2 cellular contexts compared by ENCODE assay signal in the genomic region with DNA sequence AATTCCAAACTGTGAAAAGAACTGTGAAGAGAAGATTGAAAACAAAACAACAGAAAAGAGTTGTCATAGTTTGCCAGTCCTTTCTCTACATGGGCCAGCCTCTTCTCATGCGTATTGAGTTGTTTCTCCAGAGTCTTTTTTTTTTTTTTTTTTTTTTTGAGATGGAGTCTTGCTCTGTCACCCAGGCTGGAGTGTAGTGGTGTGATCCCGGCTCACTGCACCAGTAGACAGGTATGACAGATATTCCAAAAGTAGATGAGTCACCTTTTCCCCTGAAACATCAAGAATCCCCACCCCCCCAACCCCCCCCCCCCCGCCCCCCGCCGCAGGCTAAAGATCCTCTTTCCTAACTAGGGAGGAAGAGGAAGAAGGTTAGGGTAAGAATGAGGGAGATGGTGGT.
TF ChIP-seq lines count a peak whose summit lies in the region.

No MANE protein-coding gene starts in this region.

TF ChIP-seq in K562, 482 proteins besides CTCF, POLR2A, EP300 and RAD21 (continues in another document):
- TF ChIP-seq, protein P1, sequence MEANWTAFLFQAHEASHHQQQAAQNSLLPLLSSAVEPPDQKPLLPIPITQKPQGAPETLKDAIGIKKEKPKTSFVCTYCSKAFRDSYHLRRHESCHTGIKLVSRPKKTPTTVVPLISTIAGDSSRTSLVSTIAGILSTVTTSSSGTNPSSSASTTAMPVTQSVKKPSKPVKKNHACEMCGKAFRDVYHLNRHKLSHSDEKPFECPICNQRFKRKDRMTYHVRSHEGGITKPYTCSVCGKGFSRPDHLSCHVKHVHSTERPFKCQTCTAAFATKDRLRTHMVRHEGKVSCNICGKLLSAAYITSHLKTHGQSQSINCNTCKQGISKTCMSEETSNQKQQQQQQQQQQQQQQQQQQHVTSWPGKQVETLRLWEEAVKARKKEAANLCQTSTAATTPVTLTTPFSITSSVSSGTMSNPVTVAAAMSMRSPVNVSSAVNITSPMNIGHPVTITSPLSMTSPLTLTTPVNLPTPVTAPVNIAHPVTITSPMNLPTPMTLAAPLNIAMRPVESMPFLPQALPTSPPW (CRISPR knock-in tag; IDR thresholded peaks at IDR 0.05), result peak; percentile 68
- TF ChIP-seq ELF4 (CRISPR knock-in tag; IDR thresholded peaks at IDR 0.05), result no peak
- TF ChIP-seq, protein P2, sequence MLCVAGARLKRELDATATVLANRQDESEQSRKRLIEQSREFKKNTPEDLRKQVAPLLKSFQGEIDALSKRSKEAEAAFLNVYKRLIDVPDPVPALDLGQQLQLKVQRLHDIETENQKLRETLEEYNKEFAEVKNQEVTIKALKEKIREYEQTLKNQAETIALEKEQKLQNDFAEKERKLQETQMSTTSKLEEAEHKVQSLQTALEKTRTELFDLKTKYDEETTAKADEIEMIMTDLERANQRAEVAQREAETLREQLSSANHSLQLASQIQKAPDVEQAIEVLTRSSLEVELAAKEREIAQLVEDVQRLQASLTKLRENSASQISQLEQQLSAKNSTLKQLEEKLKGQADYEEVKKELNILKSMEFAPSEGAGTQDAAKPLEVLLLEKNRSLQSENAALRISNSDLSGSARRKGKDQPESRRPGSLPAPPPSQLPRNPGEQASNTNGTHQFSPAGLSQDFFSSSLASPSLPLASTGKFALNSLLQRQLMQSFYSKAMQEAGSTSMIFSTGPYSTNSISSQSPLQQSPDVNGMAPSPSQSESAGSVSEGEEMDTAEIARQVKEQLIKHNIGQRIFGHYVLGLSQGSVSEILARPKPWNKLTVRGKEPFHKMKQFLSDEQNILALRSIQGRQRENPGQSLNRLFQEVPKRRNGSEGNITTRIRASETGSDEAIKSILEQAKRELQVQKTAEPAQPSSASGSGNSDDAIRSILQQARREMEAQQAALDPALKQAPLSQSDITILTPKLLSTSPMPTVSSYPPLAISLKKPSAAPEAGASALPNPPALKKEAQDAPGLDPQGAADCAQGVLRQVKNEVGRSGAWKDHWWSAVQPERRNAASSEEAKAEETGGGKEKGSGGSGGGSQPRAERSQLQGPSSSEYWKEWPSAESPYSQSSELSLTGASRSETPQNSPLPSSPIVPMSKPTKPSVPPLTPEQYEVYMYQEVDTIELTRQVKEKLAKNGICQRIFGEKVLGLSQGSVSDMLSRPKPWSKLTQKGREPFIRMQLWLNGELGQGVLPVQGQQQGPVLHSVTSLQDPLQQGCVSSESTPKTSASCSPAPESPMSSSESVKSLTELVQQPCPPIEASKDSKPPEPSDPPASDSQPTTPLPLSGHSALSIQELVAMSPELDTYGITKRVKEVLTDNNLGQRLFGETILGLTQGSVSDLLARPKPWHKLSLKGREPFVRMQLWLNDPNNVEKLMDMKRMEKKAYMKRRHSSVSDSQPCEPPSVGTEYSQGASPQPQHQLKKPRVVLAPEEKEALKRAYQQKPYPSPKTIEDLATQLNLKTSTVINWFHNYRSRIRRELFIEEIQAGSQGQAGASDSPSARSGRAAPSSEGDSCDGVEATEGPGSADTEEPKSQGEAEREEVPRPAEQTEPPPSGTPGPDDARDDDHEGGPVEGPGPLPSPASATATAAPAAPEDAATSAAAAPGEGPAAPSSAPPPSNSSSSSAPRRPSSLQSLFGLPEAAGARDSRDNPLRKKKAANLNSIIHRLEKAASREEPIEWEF (CRISPR knock-in tag; IDR thresholded peaks at IDR 0.05), result no peak
- no peak for TF ChIP-seq CCAR2 (IDR thresholded peaks at IDR 0.05; ENCODE audit: low read depth, low read length)
- TF ChIP-seq STAG1 (CRISPR knock-in tag; IDR thresholded peaks at IDR 0.05; ENCODE audit: borderline replicate concordance), result no peak
- TF ChIP-seq, protein P3, sequence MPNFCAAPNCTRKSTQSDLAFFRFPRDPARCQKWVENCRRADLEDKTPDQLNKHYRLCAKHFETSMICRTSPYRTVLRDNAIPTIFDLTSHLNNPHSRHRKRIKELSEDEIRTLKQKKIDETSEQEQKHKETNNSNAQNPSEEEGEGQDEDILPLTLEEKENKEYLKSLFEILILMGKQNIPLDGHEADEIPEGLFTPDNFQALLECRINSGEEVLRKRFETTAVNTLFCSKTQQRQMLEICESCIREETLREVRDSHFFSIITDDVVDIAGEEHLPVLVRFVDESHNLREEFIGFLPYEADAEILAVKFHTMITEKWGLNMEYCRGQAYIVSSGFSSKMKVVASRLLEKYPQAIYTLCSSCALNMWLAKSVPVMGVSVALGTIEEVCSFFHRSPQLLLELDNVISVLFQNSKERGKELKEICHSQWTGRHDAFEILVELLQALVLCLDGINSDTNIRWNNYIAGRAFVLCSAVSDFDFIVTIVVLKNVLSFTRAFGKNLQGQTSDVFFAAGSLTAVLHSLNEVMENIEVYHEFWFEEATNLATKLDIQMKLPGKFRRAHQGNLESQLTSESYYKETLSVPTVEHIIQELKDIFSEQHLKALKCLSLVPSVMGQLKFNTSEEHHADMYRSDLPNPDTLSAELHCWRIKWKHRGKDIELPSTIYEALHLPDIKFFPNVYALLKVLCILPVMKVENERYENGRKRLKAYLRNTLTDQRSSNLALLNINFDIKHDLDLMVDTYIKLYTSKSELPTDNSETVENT (CRISPR knock-in tag; IDR thresholded peaks at IDR 0.05), result no peak
- TF ChIP-seq ZNF444 (CRISPR knock-in tag; IDR thresholded peaks at IDR 0.05), result no peak
- no peak for TF ChIP-seq PRPF4 (IDR thresholded peaks at IDR 0.05; ENCODE audit: insufficient read depth, low read depth, low read length, poor library complexity, severe bottlenecking)
- no peak for TF ChIP-seq XRCC4 (IDR thresholded peaks at IDR 0.05; ENCODE audit: extremely low read depth, insufficient read depth, insufficient read length)
- TF ChIP-seq ZKSCAN8 (CRISPR knock-in tag; IDR thresholded peaks at IDR 0.05), result no peak
- TF ChIP-seq MCM7 (IDR thresholded peaks at IDR 0.05), result no peak
- peak; percentile 39; the same call in 1 of the 2 replicates for TF ChIP-seq JUND (IDR thresholded peaks at IDR 0.05; ENCODE audit: borderline replicate concordance, low read depth, low read length)
- no peak; the same call in 2 of the 3 replicates for TF ChIP-seq JUND (tag; IDR thresholded peaks at IDR 0.05; ENCODE audit: borderline replicate concordance, low read depth, low read length)
- TF ChIP-seq IFI16 (CRISPR knock-in tag; IDR thresholded peaks at IDR 0.05), result no peak
- no peak for TF ChIP-seq TCF7L2 (IDR thresholded peaks at IDR 0.05; ENCODE audit: low read depth, low read length)
- TF ChIP-seq ZNF384 (IDR thresholded peaks at IDR 0.05; ENCODE audit: low read depth, low read length), result peak; percentile 72
- no peak for TF ChIP-seq SIX5 (IDR thresholded peaks at IDR 0.05; ENCODE audit: borderline replicate concordance in 1 of 2, insufficient read depth in 1 of 2, low read depth in 1 of 2, low read length in 2 of 2)
- no peak for TF ChIP-seq HNRNPH1 (optimal IDR thresholded peaks at IDR 0.05; ENCODE audit: low read depth, low read length)

TF ChIP-seq in WTC11, 78 proteins besides CTCF, POLR2A, EP300 and RAD21 (continued from another document):
- TF ChIP-seq RELA (CRISPR knock-in tag; IDR thresholded peaks at IDR 0.05; ENCODE audit: borderline replicate concordance) (no peak), FOXP1 (CRISPR knock-in tag; IDR thresholded peaks at IDR 0.05; ENCODE audit: borderline replicate concordance) (no peak)
